ENCODE assay signal across 32 cellular contexts in the genomic region with DNA sequence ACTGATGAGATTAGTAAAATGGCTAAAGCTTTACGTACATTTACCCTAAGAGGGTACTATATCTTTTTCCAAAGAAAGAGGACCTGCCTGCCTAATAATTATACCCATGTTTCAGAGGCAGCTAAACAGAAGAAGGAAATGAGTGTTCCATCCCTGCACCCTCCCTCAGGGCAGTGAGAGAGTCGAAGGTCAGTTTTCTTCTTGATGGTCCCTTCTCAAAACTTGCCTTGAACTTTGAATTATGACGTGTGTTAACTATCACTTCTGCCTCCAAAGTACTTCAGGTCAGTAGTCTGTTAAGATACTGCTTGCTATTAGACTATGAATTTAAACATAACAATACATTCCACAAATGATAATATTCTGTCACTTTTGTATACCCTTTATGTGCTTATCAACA.
A peak's percentile ranks its signal among the peaks of the same experiment; 100 is the strongest.
DNase-seq lines count a peak whose midpoint lies in the region; ATAC-seq, FAIRE-seq and TF ChIP-seq lines count a peak whose summit lies in the region.
"Had no signal": no experiment of that assay in that cellular context is flagged by ENCODE, and none has a peak within 500 bp of the region (broad histone marks: within the 10 kb centered on the region; RNA-seq: fewer than 3 reads in every experiment).

No MANE protein-coding gene starts in this region.

- no TSS peak for BruUV-seq in Caco-2 (replicated peaks; lab: Mats Ljungman, UMichigan)

- DNase-seq in hepatocyte (ENCODE audit: low spot score) = peak; percentile 14
- DNase-seq in left colon = no peak
- DNase-seq in small intestine = peak; percentile 63
- no peak for DNase-seq in effector memory CD4-positive, alpha-beta T cell
- DNase-seq in Caco-2 = no peak
- no peak for DNase-seq in activated gamma-delta T cell treated with Interleukin-2 at 50 U/mL for 16 hours
- DNase-seq: 8988T; ACHN; AML-193; BE2C; C1 segment of cervical spinal cord; Calu3; CD4-positive, alpha-beta memory T cell; CD4-positive, alpha-beta T cell; CD4-positive, CD25-positive, alpha-beta regulatory T cell; CD8-positive, alpha-beta memory T cell; CD8-positive, alpha-beta T cell; COR-L47; DMS 273 treated with DMSO at 0.1 percent for 48 hours; DMS153; DMS53; DMS79; DMS79 treated with DMSO at 0.1 percent for 48 hours; DND-41; EL had no signal

- no peak overlapping the region for H3K4me2 ChIP-seq in hepatocyte
- H3K4me2 ChIP-seq: A549; BLaER1; BLaER1 treated with 17β-estradiol and CSF1 and Interleukin-3, amounts not matched to agents 10 nM and 100 nM had no signal

- H3K27me3 ChIP-seq in hepatocyte = no peaks in the 10 kb centered on the region
- no peaks in the 10 kb centered on the region for H3K27me3 ChIP-seq in small intestine (ENCODE audit: control insufficient read depth in 2 of 2, insufficient read depth in 2 of 2, low read length in 2 of 2)
- no peaks in the 10 kb centered on the region for H3K27me3 ChIP-seq in effector memory CD4-positive, alpha-beta T cell (replicated peaks; ENCODE audit: control insufficient read depth, insufficient read depth, low read length, poor library complexity, severe bottlenecking)
- no peaks in the 10 kb centered on the region for H3K27me3 ChIP-seq in Caco-2 (replicated peaks; ENCODE audit: control insufficient read depth, insufficient read depth, low read length)
- H3K27me3 ChIP-seq: BE2C; BLaER1; BLaER1 treated with 17β-estradiol and CSF1 and Interleukin-3, amounts not matched to agents 10 nM and 100 nM had no signal

- H3K4me3 ChIP-seq in hepatocyte (no peak overlapping the region), small intestine (ENCODE audit: low read depth in 1 of 2, low read length in 2 of 2) (no peak overlapping the region), Caco-2 (ENCODE audit: low read depth, low read length) (no peak overlapping the region)
- H3K4me3 ChIP-seq in effector memory CD4-positive, alpha-beta T cell (ENCODE audit: insufficient read depth, low read depth, low read length, poor library complexity, severe bottlenecking) = no peak overlapping the region
- H3K4me3 ChIP-seq: A549; BLaER1; BLaER1 treated with 17β-estradiol and CSF1 and Interleukin-3, amounts not matched to agents 10 nM and 100 nM had no signal

- CTCF ChIA-PET in Caco-2 (lab: Charles Lee) = no interaction called here

- H3K27ac ChIP-seq in hepatocyte (peak overlapping the region; percentile 2), small intestine (ENCODE audit: low read depth in 1 of 2, low read length in 1 of 2) (no peak overlapping the region)
- no peak overlapping the region for H3K27ac ChIP-seq in effector memory CD4-positive, alpha-beta T cell (ENCODE audit: insufficient read depth, low read length, poor library complexity, severe bottlenecking)
- H3K27ac ChIP-seq: 22Rv1; A549; BLaER1; BLaER1 treated with 17β-estradiol and CSF1 and Interleukin-3, amounts not matched to agents 10 nM and 100 nM; C4-2B had no signal

- H3K4me1 Mint-ChIP-seq in Caco-2 (ENCODE audit: low read depth, unreplicated experiment) = no peaks in the 10 kb centered on the region
- H3K4me1 Mint-ChIP-seq: B cell; CD14-positive monocyte; CD4-positive, alpha-beta memory T cell; CD4-positive, CD25-positive, alpha-beta regulatory T cell; CD8-positive, alpha-beta memory T cell had no signal

- no peaks in the 10 kb centered on the region for H3K9me2 ChIP-seq in hepatocyte (replicated peaks; ENCODE audit: insufficient read depth)

- no peak for FAIRE-seq in small intestine (lab: Jason Lieb, UNC)
- FAIRE-seq: A549 had no signal

- no peak overlapping the region for H3K4me3 Mint-ChIP-seq in Caco-2 (ENCODE audit: unreplicated experiment)
- H3K4me3 Mint-ChIP-seq: B cell; CD14-positive monocyte; CD4-positive, alpha-beta memory T cell; CD4-positive, alpha-beta T cell; CD4-positive, CD25-positive, alpha-beta regulatory T cell; CD8-positive, alpha-beta memory T cell; CD8-positive, alpha-beta T cell had no signal

- POLR2A ChIA-PET in Caco-2 (lab: Charles Lee) = no interaction called here

- H2AFZ ChIP-seq in hepatocyte = no peak overlapping the region

- H3K79me2 ChIP-seq in hepatocyte = no peaks in the 10 kb centered on the region

- H3K9me3 ChIP-seq in hepatocyte (ENCODE audit: low read depth) (no peaks in the 10 kb centered on the region), small intestine (ENCODE audit: control insufficient read depth, low read depth) (no peaks in the 10 kb centered on the region), Caco-2 (no peaks in the 10 kb centered on the region)
- no peaks in the 10 kb centered on the region for H3K9me3 ChIP-seq in effector memory CD4-positive, alpha-beta T cell (ENCODE audit: control insufficient read depth, low read length)
- H3K9me3 ChIP-seq: A549; BE2C; BLaER1; BLaER1 treated with 17β-estradiol and CSF1 and Interleukin-3, amounts not matched to agents 10 nM and 100 nM had no signal

- intact Hi-C loops in left colon (cut with DNase I, micrococcal nuclease) = no loop called here
- intact Hi-C loops in Caco-2 (cut with micrococcal nuclease; ENCODE audit: unreplicated experiment) = no loop called here

- no peaks in the 10 kb centered on the region for H4K20me1 ChIP-seq in hepatocyte (ENCODE audit: insufficient read depth, poor library complexity, severe bottlenecking)
- H4K20me1 ChIP-seq: BLaER1; BLaER1 treated with 17β-estradiol and CSF1 and Interleukin-3, amounts not matched to agents 10 nM and 100 nM had no signal

- ATAC-seq in left colon = peak; percentile 66
- ATAC-seq: A549; CD8-positive, alpha-beta T cell had no signal

- TF ChIP-seq CTCF in hepatocyte (IDR thresholded peaks at IDR 0.05; ENCODE audit: poor library complexity) (no peak), Caco-2 (IDR thresholded peaks at IDR 0.05; ENCODE audit: insufficient read depth in 1 of 2, low read depth in 1 of 2, low read length in 1 of 2, severe bottlenecking in 1 of 2, unreplicated experiment in 1 of 2) (no peak)

- H3K27ac Mint-ChIP-seq in Caco-2 (ENCODE audit: unreplicated experiment) = no peak overlapping the region
- H3K27ac Mint-ChIP-seq: B cell; CD4-positive, alpha-beta memory T cell; CD4-positive, alpha-beta T cell; CD4-positive, CD25-positive, alpha-beta regulatory T cell; CD8-positive, alpha-beta memory T cell; CD8-positive, alpha-beta T cell had no signal

- 58% methylated on average over 3 of the region's 3 CpGs for WGBS in hepatocyte (ENCODE audit: low lambda C conversion rate, missing lambda C conversion rate)
- WGBS in small intestine, 3 donors = 40 to 50% (median 45%) methylated on average over 3 of the region's 3 CpGs

- no peaks in the 10 kb centered on the region for H3K36me3 ChIP-seq in hepatocyte (replicated peaks; ENCODE audit: insufficient read depth, low read depth)
- no peaks in the 10 kb centered on the region for H3K36me3 ChIP-seq in small intestine (ENCODE audit: control insufficient read depth in 2 of 2, insufficient read depth in 2 of 2, low read length in 2 of 2)
- no peaks in the 10 kb centered on the region for H3K36me3 ChIP-seq in effector memory CD4-positive, alpha-beta T cell (ENCODE audit: control insufficient read depth, insufficient read depth, low read length)
- no peaks in the 10 kb centered on the region for H3K36me3 ChIP-seq in Caco-2 (ENCODE audit: control insufficient read depth, insufficient read depth, low read length)
- H3K36me3 ChIP-seq: BE2C; BLaER1; BLaER1 treated with 17β-estradiol and CSF1 and Interleukin-3, amounts not matched to agents 10 nM and 100 nM had no signal

- H3K4me1 ChIP-seq in hepatocyte (ENCODE audit: insufficient read depth) (no peaks in the 10 kb centered on the region), small intestine (ENCODE audit: control insufficient read depth in 2 of 2, insufficient read depth in 1 of 2, low read depth in 1 of 2, low read length in 1 of 2) (no peaks in the 10 kb centered on the region), Caco-2 (0 out of 2 replicates have a peak, but pooled peaks cover 5% of the 10 kb centered on the region)
- H3K4me1 ChIP-seq in effector memory CD4-positive, alpha-beta T cell (ENCODE audit: control insufficient read depth, insufficient read depth, low read length, poor library complexity, severe bottlenecking) = no peaks in the 10 kb centered on the region
- H3K4me1 ChIP-seq: A549, BE2C, BLaER1 had no signal

- H3K9me3 Mint-ChIP-seq in Caco-2 (ENCODE audit: unreplicated experiment) = no peaks in the 10 kb centered on the region

- H3K36me3 Mint-ChIP-seq in Caco-2 (ENCODE audit: insufficient read depth, unreplicated experiment) = no peaks in the 10 kb centered on the region
- H3K36me3 Mint-ChIP-seq: CD14-positive monocyte; CD4-positive, alpha-beta memory T cell; CD4-positive, CD25-positive, alpha-beta regulatory T cell; CD8-positive, alpha-beta memory T cell; CD8-positive, alpha-beta T cell had no signal

- no peaks in the 10 kb centered on the region for H3K27me3 Mint-ChIP-seq in Caco-2 (ENCODE audit: insufficient read depth, unreplicated experiment)
- H3K27me3 Mint-ChIP-seq: B cell; CD4-positive, alpha-beta memory T cell; CD4-positive, alpha-beta T cell; CD4-positive, CD25-positive, alpha-beta regulatory T cell; CD8-positive, alpha-beta memory T cell had no signal

Comparison
In these comparisons a context has a peak if more than half of its experiments do, and no peak if none do; other contexts are left out.
1. DNase-seq: peak in hepatocyte (single experiment) and small intestine (single experiment); none in left colon (0 of 2), effector memory CD4-positive, alpha-beta T cell (0 of 3), Caco-2 (0 of 2) and activated gamma-delta T cell treated with Interleukin-2 at 50 U/mL for 16 hours (single experiment).